In the genomic region with DNA sequence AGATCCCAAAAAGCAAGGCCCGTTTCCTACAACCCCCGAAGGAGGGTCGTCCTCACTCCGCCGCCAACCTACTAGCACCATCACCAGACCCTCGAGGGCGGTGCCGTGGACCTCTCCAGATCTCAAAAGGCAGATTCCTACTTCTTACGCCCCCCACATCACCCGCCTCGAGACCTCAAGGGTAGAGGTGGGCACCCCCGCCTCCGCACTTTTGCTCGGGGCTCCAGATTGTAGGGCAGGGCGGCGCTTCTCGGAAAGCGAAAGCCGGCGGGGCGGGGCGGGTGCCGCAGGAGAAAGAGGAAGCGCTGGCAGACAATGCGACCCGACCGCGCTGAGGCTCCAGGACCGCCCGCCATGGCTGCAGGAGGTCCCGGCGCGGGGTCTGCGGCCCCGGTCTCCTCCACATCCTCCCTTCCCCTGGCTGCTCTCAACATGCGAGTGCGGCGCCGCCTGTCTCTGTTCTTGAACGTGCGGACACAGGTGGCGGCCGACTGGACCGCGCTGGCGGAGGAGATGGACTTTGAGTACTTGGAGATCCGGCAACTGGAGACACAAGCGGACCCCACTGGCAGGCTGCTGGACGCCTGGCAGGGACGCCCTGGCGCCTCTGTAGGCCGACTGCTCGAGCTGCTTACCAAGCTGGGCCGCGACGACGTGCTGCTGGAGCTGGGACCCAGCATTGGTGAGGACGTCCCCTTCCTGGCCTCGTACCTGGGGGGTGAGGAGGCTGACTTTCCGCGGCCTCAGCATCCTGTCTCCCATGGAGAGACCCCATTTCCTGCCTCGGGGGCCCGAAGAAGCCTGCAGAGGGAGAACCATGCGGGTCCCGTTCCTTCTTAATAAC, we compare ENCODE assay signal across 1 cellular context.
TF ChIP-seq lines count a peak whose summit lies in the region.

A gene (plus strand): TSS at position 315 of the 844 bp plus-strand sequence. CDS start 40 bp downstream, at position 355.

TF ChIP-seq in HepG2, 621 proteins besides CTCF, POLR2A, EP300 and RAD21 (continued from another document and continues in another):
- TF ChIP-seq, protein P1, sequence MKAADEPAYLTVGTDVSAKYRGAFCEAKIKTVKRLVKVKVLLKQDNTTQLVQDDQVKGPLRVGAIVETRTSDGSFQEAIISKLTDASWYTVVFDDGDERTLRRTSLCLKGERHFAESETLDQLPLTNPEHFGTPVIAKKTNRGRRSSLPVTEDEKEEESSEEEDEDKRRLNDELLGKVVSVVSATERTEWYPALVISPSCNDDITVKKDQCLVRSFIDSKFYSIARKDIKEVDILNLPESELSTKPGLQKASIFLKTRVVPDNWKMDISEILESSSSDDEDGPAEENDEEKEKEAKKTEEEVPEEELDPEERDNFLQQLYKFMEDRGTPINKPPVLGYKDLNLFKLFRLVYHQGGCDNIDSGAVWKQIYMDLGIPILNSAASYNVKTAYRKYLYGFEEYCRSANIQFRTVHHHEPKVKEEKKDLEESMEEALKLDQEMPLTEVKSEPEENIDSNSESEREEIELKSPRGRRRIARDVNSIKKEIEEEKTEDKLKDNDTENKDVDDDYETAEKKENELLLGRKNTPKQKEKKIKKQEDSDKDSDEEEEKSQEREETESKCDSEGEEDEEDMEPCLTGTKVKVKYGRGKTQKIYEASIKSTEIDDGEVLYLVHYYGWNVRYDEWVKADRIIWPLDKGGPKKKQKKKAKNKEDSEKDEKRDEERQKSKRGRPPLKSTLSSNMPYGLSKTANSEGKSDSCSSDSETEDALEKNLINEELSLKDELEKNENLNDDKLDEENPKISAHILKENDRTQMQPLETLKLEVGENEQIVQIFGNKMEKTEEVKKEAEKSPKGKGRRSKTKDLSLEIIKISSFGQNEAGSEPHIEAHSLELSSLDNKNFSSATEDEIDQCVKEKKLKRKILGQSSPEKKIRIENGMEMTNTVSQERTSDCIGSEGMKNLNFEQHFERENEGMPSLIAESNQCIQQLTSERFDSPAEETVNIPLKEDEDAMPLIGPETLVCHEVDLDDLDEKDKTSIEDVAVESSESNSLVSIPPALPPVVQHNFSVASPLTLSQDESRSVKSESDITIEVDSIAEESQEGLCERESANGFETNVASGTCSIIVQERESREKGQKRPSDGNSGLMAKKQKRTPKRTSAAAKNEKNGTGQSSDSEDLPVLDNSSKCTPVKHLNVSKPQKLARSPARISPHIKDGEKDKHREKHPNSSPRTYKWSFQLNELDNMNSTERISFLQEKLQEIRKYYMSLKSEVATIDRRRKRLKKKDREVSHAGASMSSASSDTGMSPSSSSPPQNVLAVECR (CRISPR knock-in tag; IDR thresholded peaks at IDR 0.05; ENCODE audit: borderline replicate concordance), result peak; percentile 85
- TF ChIP-seq, protein P2, sequence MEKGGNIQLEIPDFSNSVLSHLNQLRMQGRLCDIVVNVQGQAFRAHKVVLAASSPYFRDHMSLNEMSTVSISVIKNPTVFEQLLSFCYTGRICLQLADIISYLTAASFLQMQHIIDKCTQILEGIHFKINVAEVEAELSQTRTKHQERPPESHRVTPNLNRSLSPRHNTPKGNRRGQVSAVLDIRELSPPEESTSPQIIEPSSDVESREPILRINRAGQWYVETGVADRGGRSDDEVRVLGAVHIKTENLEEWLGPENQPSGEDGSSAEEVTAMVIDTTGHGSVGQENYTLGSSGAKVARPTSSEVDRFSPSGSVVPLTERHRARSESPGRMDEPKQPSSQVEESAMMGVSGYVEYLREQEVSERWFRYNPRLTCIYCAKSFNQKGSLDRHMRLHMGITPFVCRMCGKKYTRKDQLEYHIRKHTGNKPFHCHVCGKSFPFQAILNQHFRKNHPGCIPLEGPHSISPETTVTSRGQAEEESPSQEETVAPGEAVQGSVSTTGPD (CRISPR knock-in tag; IDR thresholded peaks at IDR 0.05), result no peak
- TF ChIP-seq CC2D1A (CRISPR knock-in tag; IDR thresholded peaks at IDR 0.05) (0 out of 2 replicates have a peak, but pooled peaks have one; percentile 65), CHD4 (IDR thresholded peaks at IDR 0.05; ENCODE audit: borderline replicate concordance, low read length) (0 out of 2 replicates have a peak, but pooled peaks have one; percentile 6), PAWR (CRISPR knock-in tag; IDR thresholded peaks at IDR 0.05; ENCODE audit: borderline replicate concordance) (no peak), ZNF496 (CRISPR knock-in tag; IDR thresholded peaks at IDR 0.05; ENCODE audit: insufficient replicate concordance) (no peak), HNRNPL (IDR thresholded peaks at IDR 0.05; ENCODE audit: low read depth, low read length) (0 out of 2 replicates have a peak, but pooled peaks have one; percentile 51), ZNF563 (CRISPR knock-in tag; IDR thresholded peaks at IDR 0.05) (peak; percentile 79), SALL1 (CRISPR knock-in tag; IDR thresholded peaks at IDR 0.05) (peak; percentile 64; the same call in 1 of the 2 replicates), FOXK1 (CRISPR knock-in tag; IDR thresholded peaks at IDR 0.05; ENCODE audit: borderline replicate concordance, low read depth) (no peak; the same call in 1 of the 2 replicates), TSC22D2 (CRISPR knock-in tag; IDR thresholded peaks at IDR 0.05; ENCODE audit: borderline replicate concordance) (no peak), HNF4G (IDR thresholded peaks at IDR 0.05; ENCODE audit: borderline replicate concordance, low read depth, low read length) (peak; percentile 50; the same call in 1 of the 2 replicates), HNF4G (CRISPR knock-in tag; IDR thresholded peaks at IDR 0.05; ENCODE audit: borderline replicate concordance, low read depth) (no peak; the same call in 1 of the 2 replicates), SNRNP70 (IDR thresholded peaks at IDR 0.05; ENCODE audit: low read depth, low read length) (no peak), ERF (CRISPR knock-in tag; IDR thresholded peaks at IDR 0.05) (no peak), KAT7 (CRISPR knock-in tag; IDR thresholded peaks at IDR 0.05; ENCODE audit: borderline replicate concordance) (peak; percentile 83; the same call in 1 of the 2 replicates), KLF12 (CRISPR knock-in tag; IDR thresholded peaks at IDR 0.05; ENCODE audit: borderline replicate concordance) (0 out of 2 replicates have a peak, but pooled peaks have one; percentile 41), ZNF577 (CRISPR knock-in tag; IDR thresholded peaks at IDR 0.05; ENCODE audit: borderline replicate concordance, low read depth) (no peak), ZNF205 (CRISPR knock-in tag; IDR thresholded peaks at IDR 0.05) (no peak), ZNF292 (CRISPR knock-in tag; IDR thresholded peaks at IDR 0.05; ENCODE audit: borderline replicate concordance, low read depth) (peak; percentile 82), ZFP1 (CRISPR knock-in tag; IDR thresholded peaks at IDR 0.05) (no peak), SOX13 (IDR thresholded peaks at IDR 0.05) (no peak), SOX13 (CRISPR knock-in tag; conservative IDR thresholded peaks at IDR 0.05 in 1 of 2, IDR thresholded peaks at IDR 0.05 in 1 of 2) (peak in 1 of 2 experiments; percentile 38; a peak in 1 of 4 replicates), MED13 (CRISPR knock-in tag; IDR thresholded peaks at IDR 0.05) (peak; percentile 46; the same call in 1 of the 2 replicates), GABPA (IDR thresholded peaks at IDR 0.05; ENCODE audit: low read depth, low read length) (no peak), GABPA (CRISPR knock-in tag; IDR thresholded peaks at IDR 0.05; ENCODE audit: low read depth) (no peak)
- TF ChIP-seq, protein P3, sequence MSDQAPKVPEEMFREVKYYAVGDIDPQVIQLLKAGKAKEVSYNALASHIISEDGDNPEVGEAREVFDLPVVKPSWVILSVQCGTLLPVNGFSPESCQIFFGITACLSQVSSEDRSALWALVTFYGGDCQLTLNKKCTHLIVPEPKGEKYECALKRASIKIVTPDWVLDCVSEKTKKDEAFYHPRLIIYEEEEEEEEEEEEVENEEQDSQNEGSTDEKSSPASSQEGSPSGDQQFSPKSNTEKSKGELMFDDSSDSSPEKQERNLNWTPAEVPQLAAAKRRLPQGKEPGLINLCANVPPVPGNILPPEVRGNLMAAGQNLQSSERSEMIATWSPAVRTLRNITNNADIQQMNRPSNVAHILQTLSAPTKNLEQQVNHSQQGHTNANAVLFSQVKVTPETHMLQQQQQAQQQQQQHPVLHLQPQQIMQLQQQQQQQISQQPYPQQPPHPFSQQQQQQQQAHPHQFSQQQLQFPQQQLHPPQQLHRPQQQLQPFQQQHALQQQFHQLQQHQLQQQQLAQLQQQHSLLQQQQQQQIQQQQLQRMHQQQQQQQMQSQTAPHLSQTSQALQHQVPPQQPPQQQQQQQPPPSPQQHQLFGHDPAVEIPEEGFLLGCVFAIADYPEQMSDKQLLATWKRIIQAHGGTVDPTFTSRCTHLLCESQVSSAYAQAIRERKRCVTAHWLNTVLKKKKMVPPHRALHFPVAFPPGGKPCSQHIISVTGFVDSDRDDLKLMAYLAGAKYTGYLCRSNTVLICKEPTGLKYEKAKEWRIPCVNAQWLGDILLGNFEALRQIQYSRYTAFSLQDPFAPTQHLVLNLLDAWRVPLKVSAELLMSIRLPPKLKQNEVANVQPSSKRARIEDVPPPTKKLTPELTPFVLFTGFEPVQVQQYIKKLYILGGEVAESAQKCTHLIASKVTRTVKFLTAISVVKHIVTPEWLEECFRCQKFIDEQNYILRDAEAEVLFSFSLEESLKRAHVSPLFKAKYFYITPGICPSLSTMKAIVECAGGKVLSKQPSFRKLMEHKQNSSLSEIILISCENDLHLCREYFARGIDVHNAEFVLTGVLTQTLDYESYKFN (CRISPR knock-in tag; conservative IDR thresholded peaks at IDR 0.05), result peak; percentile 33; the same call in 1 of the 2 replicates
- TF ChIP-seq, protein P4, sequence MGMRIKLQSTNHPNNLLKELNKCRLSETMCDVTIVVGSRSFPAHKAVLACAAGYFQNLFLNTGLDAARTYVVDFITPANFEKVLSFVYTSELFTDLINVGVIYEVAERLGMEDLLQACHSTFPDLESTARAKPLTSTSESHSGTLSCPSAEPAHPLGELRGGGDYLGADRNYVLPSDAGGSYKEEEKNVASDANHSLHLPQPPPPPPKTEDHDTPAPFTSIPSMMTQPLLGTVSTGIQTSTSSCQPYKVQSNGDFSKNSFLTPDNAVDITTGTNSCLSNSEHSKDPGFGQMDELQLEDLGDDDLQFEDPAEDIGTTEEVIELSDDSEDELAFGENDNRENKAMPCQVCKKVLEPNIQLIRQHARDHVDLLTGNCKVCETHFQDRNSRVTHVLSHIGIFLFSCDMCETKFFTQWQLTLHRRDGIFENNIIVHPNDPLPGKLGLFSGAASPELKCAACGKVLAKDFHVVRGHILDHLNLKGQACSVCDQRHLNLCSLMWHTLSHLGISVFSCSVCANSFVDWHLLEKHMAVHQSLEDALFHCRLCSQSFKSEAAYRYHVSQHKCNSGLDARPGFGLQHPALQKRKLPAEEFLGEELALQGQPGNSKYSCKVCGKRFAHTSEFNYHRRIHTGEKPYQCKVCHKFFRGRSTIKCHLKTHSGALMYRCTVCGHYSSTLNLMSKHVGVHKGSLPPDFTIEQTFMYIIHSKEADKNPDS (CRISPR knock-in tag; IDR thresholded peaks at IDR 0.05), result no peak
- TF ChIP-seq, protein P5, sequence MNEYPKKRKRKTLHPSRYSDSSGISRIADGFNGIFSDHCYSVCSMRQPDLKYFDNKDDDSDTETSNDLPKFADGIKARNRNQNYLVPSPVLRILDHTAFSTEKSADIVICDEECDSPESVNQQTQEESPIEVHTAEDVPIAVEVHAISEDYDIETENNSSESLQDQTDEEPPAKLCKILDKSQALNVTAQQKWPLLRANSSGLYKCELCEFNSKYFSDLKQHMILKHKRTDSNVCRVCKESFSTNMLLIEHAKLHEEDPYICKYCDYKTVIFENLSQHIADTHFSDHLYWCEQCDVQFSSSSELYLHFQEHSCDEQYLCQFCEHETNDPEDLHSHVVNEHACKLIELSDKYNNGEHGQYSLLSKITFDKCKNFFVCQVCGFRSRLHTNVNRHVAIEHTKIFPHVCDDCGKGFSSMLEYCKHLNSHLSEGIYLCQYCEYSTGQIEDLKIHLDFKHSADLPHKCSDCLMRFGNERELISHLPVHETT (CRISPR knock-in tag; conservative IDR thresholded peaks at IDR 0.05), result no peak
- TF ChIP-seq, protein P6, sequence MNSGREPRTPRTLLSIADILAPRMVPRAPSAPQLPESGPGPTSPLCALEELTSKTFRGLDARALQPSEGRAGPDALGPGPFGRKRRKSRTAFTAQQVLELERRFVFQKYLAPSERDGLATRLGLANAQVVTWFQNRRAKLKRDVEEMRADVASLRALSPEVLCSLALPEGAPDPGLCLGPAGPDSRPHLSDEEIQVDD (CRISPR knock-in tag; IDR thresholded peaks at IDR 0.05; ENCODE audit: borderline replicate concordance), result peak; percentile 65; the same call in 1 of the 2 replicates
